Comparison of ENCODE assay signal across 1 cellular context in the genomic region with DNA sequence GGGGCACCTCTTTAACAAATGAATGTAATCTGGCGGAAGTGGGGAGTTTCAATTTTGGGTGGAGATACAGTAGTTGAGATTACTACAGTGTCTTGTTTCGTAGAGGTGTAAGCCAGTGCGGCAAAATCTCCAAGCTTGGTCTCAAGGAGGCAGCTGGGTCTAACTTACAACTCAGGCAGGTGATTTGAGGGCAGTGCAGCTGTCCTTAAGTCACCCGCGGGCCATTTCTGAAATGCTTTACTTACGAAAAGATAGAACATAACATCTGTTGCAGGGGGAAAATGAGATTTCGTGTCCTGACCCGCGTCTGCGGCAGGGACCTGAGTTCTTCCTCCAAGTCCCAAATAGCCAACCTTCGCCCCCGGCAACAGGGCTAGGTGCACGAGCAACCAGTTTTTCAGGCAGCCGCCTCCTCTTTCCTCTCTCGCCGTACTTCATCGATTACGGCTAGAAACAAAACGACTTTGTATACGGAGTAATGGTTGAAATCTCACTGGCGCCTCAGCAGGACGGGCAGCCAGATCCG.
TF ChIP-seq lines count a peak whose summit lies in the region.

No MANE protein-coding gene starts in this region.

TF ChIP-seq in GM12878, 131 proteins besides CTCF, POLR2A, EP300 and RAD21 (continued from another document and continues in another):
- TF ChIP-seq CEBPZ (IDR thresholded peaks at IDR 0.05; ENCODE audit: low read depth, low read length) (no peak), SUZ12 (IDR thresholded peaks at IDR 0.05; ENCODE audit: unreplicated experiment) (no peak), EZH2 (IDR thresholded peaks at IDR 0.05; ENCODE audit: borderline replicate concordance, control insufficient read depth, low read depth, low read length) (no peak), MEF2A (IDR thresholded peaks at IDR 0.05; ENCODE audit: insufficient read depth, low read depth, low read length) (no peak), ZNF24 (IDR thresholded peaks at IDR 0.05) (no peak), ATF2 (IDR thresholded peaks at IDR 0.05; ENCODE audit: low read length) (no peak), NFIC (IDR thresholded peaks at IDR 0.05; ENCODE audit: low read depth, low read length) (no peak), YY1 (IDR thresholded peaks at IDR 0.05; ENCODE audit: low read depth, low read length) (no peak), KDM1A (IDR thresholded peaks at IDR 0.05; ENCODE audit: borderline replicate concordance) (no peak), GATAD2B (conservative IDR thresholded peaks at IDR 0.05; ENCODE audit: low read depth) (no peak; the same call in 1 of the 2 replicates), MYC (IDR thresholded peaks at IDR 0.05; ENCODE audit: insufficient read depth, insufficient read length, insufficient replicate concordance, low read length, severe bottlenecking) (no peak), EED (IDR thresholded peaks at IDR 0.05; ENCODE audit: low read depth) (0 out of 2 replicates have a peak, but pooled peaks have one; percentile 4), DPF2 (IDR thresholded peaks at IDR 0.05) (no peak), NRF1 (conservative IDR thresholded peaks at IDR 0.05; ENCODE audit: low read depth, low read length) (no peak), E2F8 (IDR thresholded peaks at IDR 0.05; ENCODE audit: low read depth, partially characterized antibody) (no peak), POU2F2 (IDR thresholded peaks at IDR 0.05; ENCODE audit: borderline replicate concordance, low read depth, low read length) (no peak), BCL3 (IDR thresholded peaks at IDR 0.05; ENCODE audit: borderline replicate concordance, insufficient read depth, low read depth, low read length, poor library complexity, severe bottlenecking) (no peak), USF2 (IDR thresholded peaks at IDR 0.05; ENCODE audit: borderline replicate concordance, low read depth, low read length) (no peak), EGR1 (IDR thresholded peaks at IDR 0.05; ENCODE audit: borderline replicate concordance in 1 of 2, low read depth in 2 of 2, low read length in 2 of 2) (no peak), SP1 (IDR thresholded peaks at IDR 0.05; ENCODE audit: low read depth, low read length) (no peak), ZNF274 (IDR thresholded peaks at IDR 0.05; ENCODE audit: insufficient read depth, insufficient read length) (no peak), POLR2AphosphoS2 (IDR thresholded peaks at IDR 0.05; ENCODE audit: low read depth, low read length) (no peak), SIX5 (IDR thresholded peaks at IDR 0.05; ENCODE audit: low read depth, low read length, severe bottlenecking) (no peak), PRDM15 (CRISPR knock-in tag; IDR thresholded peaks at IDR 0.05) (no peak), FOXM1 (IDR thresholded peaks at IDR 0.05; ENCODE audit: low read depth, low read length) (no peak), BMI1 (IDR thresholded peaks at IDR 0.05; ENCODE audit: borderline replicate concordance) (no peak), POLR2AphosphoS5 (IDR thresholded peaks at IDR 0.05; ENCODE audit: low read length) (no peak), HSF1 (IDR thresholded peaks at IDR 0.05; ENCODE audit: low read depth, low read length) (no peak)
- TF ChIP-seq, protein P1, sequence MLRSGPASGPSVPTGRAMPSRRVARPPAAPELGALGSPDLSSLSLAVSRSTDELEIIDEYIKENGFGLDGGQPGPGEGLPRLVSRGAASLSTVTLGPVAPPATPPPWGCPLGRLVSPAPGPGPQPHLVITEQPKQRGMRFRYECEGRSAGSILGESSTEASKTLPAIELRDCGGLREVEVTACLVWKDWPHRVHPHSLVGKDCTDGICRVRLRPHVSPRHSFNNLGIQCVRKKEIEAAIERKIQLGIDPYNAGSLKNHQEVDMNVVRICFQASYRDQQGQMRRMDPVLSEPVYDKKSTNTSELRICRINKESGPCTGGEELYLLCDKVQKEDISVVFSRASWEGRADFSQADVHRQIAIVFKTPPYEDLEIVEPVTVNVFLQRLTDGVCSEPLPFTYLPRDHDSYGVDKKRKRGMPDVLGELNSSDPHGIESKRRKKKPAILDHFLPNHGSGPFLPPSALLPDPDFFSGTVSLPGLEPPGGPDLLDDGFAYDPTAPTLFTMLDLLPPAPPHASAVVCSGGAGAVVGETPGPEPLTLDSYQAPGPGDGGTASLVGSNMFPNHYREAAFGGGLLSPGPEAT (IDR thresholded peaks at IDR 0.05; ENCODE audit: low read depth), result 0 out of 2 replicates have a peak, but pooled peaks have one; percentile 33
- TF ChIP-seq, protein P2, sequence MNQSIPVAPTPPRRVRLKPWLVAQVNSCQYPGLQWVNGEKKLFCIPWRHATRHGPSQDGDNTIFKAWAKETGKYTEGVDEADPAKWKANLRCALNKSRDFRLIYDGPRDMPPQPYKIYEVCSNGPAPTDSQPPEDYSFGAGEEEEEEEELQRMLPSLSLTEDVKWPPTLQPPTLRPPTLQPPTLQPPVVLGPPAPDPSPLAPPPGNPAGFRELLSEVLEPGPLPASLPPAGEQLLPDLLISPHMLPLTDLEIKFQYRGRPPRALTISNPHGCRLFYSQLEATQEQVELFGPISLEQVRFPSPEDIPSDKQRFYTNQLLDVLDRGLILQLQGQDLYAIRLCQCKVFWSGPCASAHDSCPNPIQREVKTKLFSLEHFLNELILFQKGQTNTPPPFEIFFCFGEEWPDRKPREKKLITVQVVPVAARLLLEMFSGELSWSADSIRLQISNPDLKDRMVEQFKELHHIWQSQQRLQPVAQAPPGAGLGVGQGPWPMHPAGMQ (IDR thresholded peaks at IDR 0.05; ENCODE audit: borderline replicate concordance), result no peak
- TF ChIP-seq, protein P3, sequence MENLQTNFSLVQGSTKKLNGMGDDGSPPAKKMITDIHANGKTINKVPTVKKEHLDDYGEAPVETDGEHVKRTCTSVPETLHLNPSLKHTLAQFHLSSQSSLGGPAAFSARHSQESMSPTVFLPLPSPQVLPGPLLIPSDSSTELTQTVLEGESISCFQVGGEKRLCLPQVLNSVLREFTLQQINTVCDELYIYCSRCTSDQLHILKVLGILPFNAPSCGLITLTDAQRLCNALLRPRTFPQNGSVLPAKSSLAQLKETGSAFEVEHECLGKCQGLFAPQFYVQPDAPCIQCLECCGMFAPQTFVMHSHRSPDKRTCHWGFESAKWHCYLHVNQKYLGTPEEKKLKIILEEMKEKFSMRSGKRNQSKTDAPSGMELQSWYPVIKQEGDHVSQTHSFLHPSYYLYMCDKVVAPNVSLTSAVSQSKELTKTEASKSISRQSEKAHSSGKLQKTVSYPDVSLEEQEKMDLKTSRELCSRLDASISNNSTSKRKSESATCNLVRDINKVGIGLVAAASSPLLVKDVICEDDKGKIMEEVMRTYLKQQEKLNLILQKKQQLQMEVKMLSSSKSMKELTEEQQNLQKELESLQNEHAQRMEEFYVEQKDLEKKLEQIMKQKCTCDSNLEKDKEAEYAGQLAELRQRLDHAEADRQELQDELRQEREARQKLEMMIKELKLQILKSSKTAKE (IDR thresholded peaks at IDR 0.05; ENCODE audit: low read depth, poor library complexity, severe bottlenecking), result peak; percentile 20
